ENCODE assay signal across 1 cellular context in the genomic region with DNA sequence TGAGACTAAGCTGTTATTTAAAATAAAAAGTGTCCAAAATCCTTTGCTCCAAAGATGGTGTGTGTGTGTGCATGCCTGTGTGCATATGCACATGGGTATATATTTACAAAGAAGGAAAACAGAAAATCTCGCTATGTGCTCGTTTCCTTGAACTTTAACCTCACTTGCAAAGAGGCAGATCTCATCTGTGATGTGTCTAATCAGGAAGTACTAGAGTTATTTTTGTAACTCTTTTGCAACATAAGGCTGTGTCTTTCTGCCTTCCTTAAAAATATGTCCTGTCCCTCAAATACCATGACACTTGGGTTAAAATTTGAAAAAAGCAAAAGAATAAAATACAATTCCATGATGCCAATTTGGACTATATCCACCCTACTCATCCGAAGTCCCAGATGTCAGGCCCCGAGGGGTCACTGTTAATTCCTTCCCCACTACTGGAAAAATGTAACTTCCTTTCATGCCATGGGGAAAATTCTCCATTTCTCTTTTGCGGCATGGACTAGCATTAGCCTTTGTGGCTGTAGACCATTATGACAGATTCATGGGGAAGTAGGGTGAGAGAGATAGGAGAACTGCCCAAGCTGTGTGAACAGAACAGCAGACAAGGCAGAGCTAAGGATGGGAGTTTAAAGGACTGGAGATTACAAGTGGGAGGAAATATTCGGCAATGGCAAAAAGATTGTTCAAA.
TF ChIP-seq lines count a peak whose summit lies in the region.

No MANE protein-coding gene starts in this region.

TF ChIP-seq in GM23338, 12 proteins besides CTCF, POLR2A, EP300 and RAD21 (continued from another document):
- TF ChIP-seq EZH2 (IDR thresholded peaks at IDR 0.05; ENCODE audit: low read depth, unreplicated experiment) = no peak
